In the genomic region with DNA sequence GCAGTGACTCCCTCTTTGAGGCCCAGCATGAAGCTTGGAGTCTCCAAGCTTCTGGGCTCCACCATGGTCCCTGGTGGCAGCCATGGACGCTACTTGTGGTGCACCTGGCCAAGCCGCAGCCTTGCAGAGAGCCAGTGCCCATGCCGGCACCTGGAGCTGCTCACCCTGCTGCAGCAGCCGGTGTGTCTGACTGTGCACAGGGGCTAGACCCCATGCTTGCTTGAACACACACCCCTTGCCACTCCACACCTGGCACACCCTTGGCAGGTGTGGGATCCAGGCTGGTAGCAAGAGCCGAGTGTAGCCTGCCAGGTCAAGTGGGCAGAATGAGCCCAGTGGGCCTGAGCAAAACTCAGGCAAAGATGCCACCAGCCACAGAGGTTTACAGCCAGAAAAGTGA, we compare ENCODE assay signal across 37 cellular contexts. TPM values are rescaled to one million over a fixed set of nuclear protein-coding genes. Genes with fewer than 3 reads are reported as not detected.
"Had no signal": no experiment of that assay in that cellular context is flagged by ENCODE, and none has a peak within 500 bp of the region (broad histone marks: within the 10 kb centered on the region; RNA-seq: fewer than 3 reads in every experiment).

No MANE protein-coding gene starts in this region.

- H3K27ac ChIP-seq: KMS-11 had no signal

- H3K27me3 ChIP-seq: MG63 had no signal

- H3K36me3 ChIP-seq: MG63 had no signal

- DNase-seq: Karpas-422, Kasumi-1, MG63, MM.1S, MV-4-11, NCI-H1048, NCI-H1092, NCI-H1092 treated with DMSO at 0.1 percent for 48 hours, NCI-H1105, NCI-H1105 treated with DMSO at 0.1 percent for 48 hours, NCI-H1417, NCI-H1417 treated with DMSO at 0.1 percent for 48 hours, NCI-H1436, NCI-H146, NCI-H1694, NCI-H1694 treated with DMSO at 0.1 percent for 48 hours, NCI-H187, NCI-H187 treated with DMSO at 0.1 percent for 48 hours, NCI-H1930, NCI-H2029, NCI-H2029 treated with DMSO at 0.1 percent for 48 hours, NCI-H2081, NCI-H2081 treated with DMSO at 0.1 percent for 48 hours, NCI-H2107, NCI-H2171, NCI-H2171 treated with DMSO at 0.1 percent for 48 hours, NCI-H2227 treated with DMSO at 0.1 percent for 48 hours, NCI-H226, NCI-H345, NCI-H446, NCI-H446 treated with DMSO at 0.1 percent for 48 hours, NCI-H510A had no signal

- H3K4me3 ChIP-seq: MG63 had no signal

- H3K9ac ChIP-seq: KMS-11 had no signal

- H3K9me3 ChIP-seq: MG63 had no signal

RNA-seq across cellular contexts. Expression of gene ACER1, which starts 35.0 kb away (rescaled TPM):
- total RNA-seq: LHCN-M2, M059J, MCF 10A, NCI-H460 had no signal
